Comparison of ENCODE assay signal across 23 cellular contexts in the genomic region with DNA sequence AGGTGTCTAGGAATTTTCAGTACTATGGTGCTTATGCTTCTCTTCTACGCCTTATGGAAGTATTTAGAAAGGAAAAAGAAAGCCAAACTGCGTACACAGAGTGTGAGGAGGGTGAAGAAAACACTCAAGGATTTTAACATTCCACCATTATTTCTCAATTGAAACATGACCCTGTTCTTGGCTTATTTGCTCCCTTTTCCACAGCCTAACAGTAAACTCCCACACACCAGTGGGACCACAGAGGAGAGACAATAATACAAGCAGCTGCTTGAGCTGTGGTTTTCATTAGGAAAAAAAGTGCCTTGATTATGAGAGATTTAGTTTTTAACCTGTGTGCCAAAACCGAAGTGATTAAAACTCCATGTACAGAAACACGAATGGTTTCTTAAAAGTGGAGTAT.
DNase-seq lines count a peak whose midpoint lies in the region; ATAC-seq and TF ChIP-seq lines count a peak whose summit lies in the region.
"Had no signal": no experiment of that assay in that cellular context is flagged by ENCODE, and none has a peak within 500 bp of the region (broad histone marks: within the 10 kb centered on the region; RNA-seq: fewer than 3 reads in every experiment).

No MANE protein-coding gene starts in this region.

- POLR2A ChIA-PET in WTC11 (lab: Charles Lee): no interaction called here

- CTCF ChIA-PET in WTC11 (lab: Charles Lee): no interaction called here

- ATAC-seq in WTC11 (no peak), lower lobe of right lung (peak; percentile 23 to 35), upper lobe of right lung (peak; percentile 31)

- DNase-seq in WTC11 (ENCODE audit: low spot score): no peak
- DNase-seq in fibroblast of gingiva (ENCODE audit: low read depth): peak; percentile 88
- no peak for DNase-seq in lower lobe of right lung
- DNase-seq in upper lobe of right lung: no peak
- no peak for DNase-seq in HAP-1 (ENCODE audit: low spot score in 2 of 2)
- no peak for DNase-seq in mesenteric fat pad (ENCODE audit: low spot score)
- no peak for DNase-seq in germinal center (ENCODE audit: low spot score)
- DNase-seq in NCI-H1092 (lab: John Stamatoyannopoulos, UW): no peak
- DNase-seq: amygdala; GOT3; MG63; midbrain; NCI-H187 treated with DMSO at 0.1 percent for 48 hours; NCI-H446 treated with DMSO at 0.1 percent for 48 hours; nucleus accumbens; SHP77 treated with DMSO at 0.1 percent for 48 hours; stimulated activated CD4-positive, alpha-beta T cell treated with anti-CD3 and anti-CD28 coated beads, Interleukin-4, amount 100 ng/mL, for 24 hours; T-helper 2 cell had no signal

- 0 out of 2 replicates have a peak overlapping the region, but pooled peaks have one; percentile 37 for H3K27ac Mint-ChIP-seq in WTC11
- H3K27ac Mint-ChIP-seq: activated T-helper 2 cell treated with anti-CD3 and anti-CD28 coated beads, Interferon-gamma antibody, Interleukin-2, Interleukin-4, amounts not matched to agents 10 μg/mL and 5 μg/mL and 100 μg/mL, durations not matched to agents 14 hours and 24 hours and 36 hours had no signal

- TF ChIP-seq CTCF in WTC11 (IDR thresholded peaks at IDR 0.05) (no peak), lower lobe of right lung (IDR thresholded peaks at IDR 0.05) (no peak), upper lobe of right lung (IDR thresholded peaks at IDR 0.05) (no peak)

- H3K36me3 ChIP-seq in lower lobe of right lung (no peaks in the 10 kb centered on the region), upper lobe of right lung (no peaks in the 10 kb centered on the region), HAP-1 (replicated peaks) (no peaks in the 10 kb centered on the region)
- H3K36me3 ChIP-seq: MG63 had no signal

- peaks cover 16% of the 10 kb centered on the region for H3K4me1 Mint-ChIP-seq in WTC11

- no peak overlapping the region for H3K4me3 Mint-ChIP-seq in WTC11

- H3K4me1 ChIP-seq in lower lobe of right lung (peaks cover 7% of the 10 kb centered on the region), upper lobe of right lung (no peaks in the 10 kb centered on the region), HAP-1 (peaks cover 19% of the 10 kb centered on the region)

- 0 out of 2 replicates have a peak, but pooled peaks cover 3% of the 10 kb centered on the region for H3K9me3 Mint-ChIP-seq in WTC11
- H3K9me3 Mint-ChIP-seq: activated T-helper 2 cell treated with anti-CD3 and anti-CD28 coated beads, Interferon-gamma antibody, Interleukin-2, Interleukin-4, amounts not matched to agents 10 μg/mL and 5 μg/mL and 100 μg/mL, durations not matched to agents 14 hours and 24 hours and 36 hours had no signal

- in situ Hi-C loops in HAP-1 (cut with MboI; ENCODE audit: low sequenced_read_pairs): no loop called here

- intact Hi-C loops in lower lobe of right lung (cut with DNase I): no loop called here
- intact Hi-C loops in upper lobe of right lung (cut with DNase I): no loop called here

- no peaks in the 10 kb centered on the region for H3K27me3 Mint-ChIP-seq in WTC11 (ENCODE audit: low read depth)

- H3K27me3 ChIP-seq in lower lobe of right lung (ENCODE audit: low read depth) (no peaks in the 10 kb centered on the region), upper lobe of right lung (no peaks in the 10 kb centered on the region), HAP-1 (ENCODE audit: low read depth) (no peaks in the 10 kb centered on the region; the same call in 1 of the 2 replicates)
- H3K27me3 ChIP-seq: hepatocyte, MG63 had no signal

- no peak overlapping the region for H3K27ac ChIP-seq in lower lobe of right lung
- H3K27ac ChIP-seq in upper lobe of right lung: no peak overlapping the region
- H3K27ac ChIP-seq: C4-2B, hepatocyte had no signal

- H3K4me3 ChIP-seq in lower lobe of right lung (no peak overlapping the region), upper lobe of right lung (no peak overlapping the region), HAP-1 (no peak overlapping the region)
- H3K4me3 ChIP-seq: coronary artery, hepatocyte, MG63, skin epidermis had no signal

- no peaks in the 10 kb centered on the region for H3K36me3 Mint-ChIP-seq in WTC11

- H3K9me3 ChIP-seq in lower lobe of right lung: no peaks in the 10 kb centered on the region
- H3K9me3 ChIP-seq in upper lobe of right lung: no peaks in the 10 kb centered on the region
- no peaks in the 10 kb centered on the region for H3K9me3 ChIP-seq in HAP-1
- H3K9me3 ChIP-seq: MG63 had no signal

TF ChIP-seq in WTC11, 78 proteins besides CTCF, POLR2A, EP300 and RAD21:
- TF ChIP-seq ZNF396 (CRISPR knock-in tag; IDR thresholded peaks at IDR 0.05; ENCODE audit: borderline replicate concordance) (no peak), NR1H2 (CRISPR knock-in tag; IDR thresholded peaks at IDR 0.05) (no peak), NR2C2 (CRISPR knock-in tag; IDR thresholded peaks at IDR 0.05) (no peak), TCF7 (CRISPR knock-in tag; IDR thresholded peaks at IDR 0.05; ENCODE audit: low read depth) (no peak), ATF1 (CRISPR knock-in tag; IDR thresholded peaks at IDR 0.05) (no peak), GABPB1 (CRISPR knock-in tag; IDR thresholded peaks at IDR 0.05) (no peak), TP53 (CRISPR knock-in tag; IDR thresholded peaks at IDR 0.05) (no peak)
- TF ChIP-seq, protein P1, sequence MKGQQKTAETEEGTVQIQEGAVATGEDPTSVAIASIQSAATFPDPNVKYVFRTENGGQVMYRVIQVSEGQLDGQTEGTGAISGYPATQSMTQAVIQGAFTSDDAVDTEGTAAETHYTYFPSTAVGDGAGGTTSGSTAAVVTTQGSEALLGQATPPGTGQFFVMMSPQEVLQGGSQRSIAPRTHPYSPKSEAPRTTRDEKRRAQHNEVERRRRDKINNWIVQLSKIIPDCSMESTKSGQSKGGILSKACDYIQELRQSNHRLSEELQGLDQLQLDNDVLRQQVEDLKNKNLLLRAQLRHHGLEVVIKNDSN (CRISPR knock-in tag; IDR thresholded peaks at IDR 0.05): no peak
- TF ChIP-seq, protein P2, sequence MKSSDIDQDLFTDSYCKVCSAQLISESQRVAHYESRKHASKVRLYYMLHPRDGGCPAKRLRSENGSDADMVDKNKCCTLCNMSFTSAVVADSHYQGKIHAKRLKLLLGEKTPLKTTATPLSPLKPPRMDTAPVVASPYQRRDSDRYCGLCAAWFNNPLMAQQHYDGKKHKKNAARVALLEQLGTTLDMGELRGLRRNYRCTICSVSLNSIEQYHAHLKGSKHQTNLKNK (CRISPR knock-in tag; IDR thresholded peaks at IDR 0.05): no peak
